23 cellular contexts compared by ENCODE assay signal in the genomic region with DNA sequence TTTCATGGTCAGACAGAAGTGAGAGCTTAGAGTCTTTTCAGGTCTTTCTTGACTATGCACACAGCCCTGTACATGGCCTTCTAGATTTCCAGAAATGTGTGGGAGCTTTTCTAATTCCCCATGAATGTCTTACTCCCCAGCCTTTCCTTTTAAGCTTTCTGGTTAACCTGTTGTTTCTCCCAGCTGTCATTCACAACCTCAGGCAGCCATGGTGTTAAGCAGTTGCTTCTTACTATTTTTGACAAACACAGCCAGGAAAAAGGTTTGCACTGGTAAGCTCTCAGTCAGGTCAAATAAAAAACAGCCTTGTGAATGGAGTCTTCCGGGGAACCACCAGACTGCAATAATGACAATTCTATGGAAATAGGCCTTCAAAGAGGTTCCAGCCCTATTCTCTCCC.
"Had no signal": no experiment of that assay in that cellular context is flagged by ENCODE, and none has a peak within 500 bp of the region (broad histone marks: within the 10 kb centered on the region; RNA-seq: fewer than 3 reads in every experiment).

No MANE protein-coding gene starts in this region.

- H3K27ac ChIP-seq: coronary artery, dorsolateral prefrontal cortex, esophagus muscularis mucosa, foreskin keratinocyte, gastroesophageal sphincter, left lung, lower lobe of right lung had no signal

- FAIRE-seq: colon, endothelial cell of umbilical vein, frontal cortex, keratinocyte had no signal

- ATAC-seq: foreskin keratinocyte; gastroesophageal sphincter; heart right ventricle; left cardiac atrium; left lung; left ventricle myocardium superior; lower lobe of right lung; mucosa of descending colon; naive thymus-derived CD4-positive, alpha-beta T cell had no signal

- DNase-seq: dermis blood vessel endothelial cell; dorsolateral prefrontal cortex; effector CD4-positive, alpha-beta T cell; effector memory CD4-positive, alpha-beta T cell; foreskin keratinocyte; glutamatergic neuron; head of caudate nucleus; heart right ventricle; hippocampal formation; left cardiac atrium; left lung; left ventricle myocardium superior; lower lobe of right lung; mesenchymal stem cell; mucosa of descending colon; naive thymus-derived CD4-positive, alpha-beta T cell had no signal
